Comparison of ENCODE assay signal across 8 cellular contexts in the genomic region with DNA sequence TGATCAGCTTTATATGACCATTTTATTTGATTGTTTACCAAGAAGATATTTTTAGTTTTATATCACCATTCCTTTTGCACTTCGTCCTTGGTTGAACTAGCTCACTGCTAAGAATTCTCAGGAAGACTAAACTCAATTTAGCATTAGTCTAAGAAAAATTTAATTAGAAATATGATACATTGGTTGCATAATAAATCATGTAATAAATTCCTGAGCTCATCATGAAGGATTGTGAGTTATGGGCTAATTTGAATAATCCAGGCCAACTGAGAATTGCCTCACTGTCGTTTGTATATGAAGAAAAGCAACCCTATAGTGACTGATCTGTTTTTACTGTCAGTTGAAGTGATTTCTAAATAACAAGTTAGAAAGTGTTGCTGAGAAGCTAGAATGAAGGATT.
"Had no signal": no experiment of that assay in that cellular context is flagged by ENCODE, and none has a peak within 500 bp of the region (broad histone marks: within the 10 kb centered on the region; RNA-seq: fewer than 3 reads in every experiment).

No MANE protein-coding gene starts in this region.

- H3K27ac ChIP-seq: GM23248, HL-60 had no signal

- H3K4me3 ChIP-seq: GM23248, HAP-1 had no signal

- DNase-seq: GM23248, GOT3, H7, HFFc6 had no signal

- H2AFZ ChIP-seq: GM23248 had no signal

- H3K36me3 ChIP-seq: HAP-1 had no signal

- H3K9me3 ChIP-seq: HAP-1 had no signal

- H3K9ac ChIP-seq: GM23248 had no signal

- H3K4me1 ChIP-seq: HAP-1 had no signal

- ATAC-seq: HCT116, HepG2 had no signal
